ENCODE assay signal across 1 cellular context in genomic region chr2:217693363-217693762, GRCh38.
TF ChIP-seq lines count a peak whose summit lies in the region.

No MANE protein-coding gene starts in this region.

TF ChIP-seq in IMR-90, 13 proteins besides CTCF, POLR2A, EP300 and RAD21 (continued from another document):
- TF ChIP-seq, protein P1, sequence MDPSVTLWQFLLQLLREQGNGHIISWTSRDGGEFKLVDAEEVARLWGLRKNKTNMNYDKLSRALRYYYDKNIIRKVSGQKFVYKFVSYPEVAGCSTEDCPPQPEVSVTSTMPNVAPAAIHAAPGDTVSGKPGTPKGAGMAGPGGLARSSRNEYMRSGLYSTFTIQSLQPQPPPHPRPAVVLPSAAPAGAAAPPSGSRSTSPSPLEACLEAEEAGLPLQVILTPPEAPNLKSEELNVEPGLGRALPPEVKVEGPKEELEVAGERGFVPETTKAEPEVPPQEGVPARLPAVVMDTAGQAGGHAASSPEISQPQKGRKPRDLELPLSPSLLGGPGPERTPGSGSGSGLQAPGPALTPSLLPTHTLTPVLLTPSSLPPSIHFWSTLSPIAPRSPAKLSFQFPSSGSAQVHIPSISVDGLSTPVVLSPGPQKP (IDR thresholded peaks at IDR 0.05; ENCODE audit: borderline replicate concordance, low read depth, low read length), result no peak
- no peak for TF ChIP-seq MAZ (IDR thresholded peaks at IDR 0.05; ENCODE audit: borderline replicate concordance, low read depth, low read length)
- no peak for TF ChIP-seq CHD1 (IDR thresholded peaks at IDR 0.05; ENCODE audit: low read depth, low read length)
- TF ChIP-seq RFX5 (IDR thresholded peaks at IDR 0.05; ENCODE audit: low read depth, low read length), result no peak
- no peak for TF ChIP-seq SMC3 (IDR thresholded peaks at IDR 0.05; ENCODE audit: low read depth, low read length)
- no peak for TF ChIP-seq FOS (IDR thresholded peaks at IDR 0.05; ENCODE audit: low read depth, low read length)
- no peak for TF ChIP-seq MXI1 (IDR thresholded peaks at IDR 0.05; ENCODE audit: borderline replicate concordance, low read depth, low read length)
- TF ChIP-seq BHLHE40 (IDR thresholded peaks at IDR 0.05; ENCODE audit: low read depth, low read length), result no peak
